8 cellular contexts compared by ENCODE assay signal in genomic region chrX:132615396-132616131, GRCh38.
DNase-seq lines count a peak whose midpoint lies in the region; ATAC-seq and TF ChIP-seq lines count a peak whose summit lies in the region.

No MANE protein-coding gene starts in this region.

- H3K4me1 ChIP-seq in foreskin keratinocyte, result no peaks in the 10 kb centered on the region

- H3K27ac ChIP-seq in foreskin keratinocyte, result no peak overlapping the region

- peak; percentile 57 for TF ChIP-seq CTCF in foreskin keratinocyte (conservative IDR thresholded peaks at IDR 0.05)

- no peaks in the 10 kb centered on the region for H3K27me3 ChIP-seq in foreskin keratinocyte

- peak; percentile 18 for DNase-seq in CMK (ENCODE audit: low read depth)
- peak; percentile 11 for DNase-seq in NCI-H345 (lab: John Stamatoyannopoulos, UW)
- DNase-seq in activated T-cell treated with anti-CD3 and anti-CD28 coated beads, Interleukin-2, amount 50 U/mL, for 1 hour, result peak; percentile 25
- DNase-seq in foreskin keratinocyte, result peak; percentile 49 to 74
- DNase-seq in stimulated activated CD4-positive, alpha-beta T cell treated with anti-CD3 and anti-CD28 coated beads, Interleukin-12 subunit alpha, Interleukin-12 subunit beta, amount 100 ng/mL, for 24 hours (ENCODE audit: low read depth in 2 of 2), result peak; percentile 5 to 11

- ATAC-seq in GM19395 (IDR thresholded peaks at IDR 0.05; ENCODE audit: unreplicated experiment), result peak; percentile 75
- peak; percentile 94 for ATAC-seq in foreskin keratinocyte
- ATAC-seq in GM21528 (IDR thresholded peaks at IDR 0.05; ENCODE audit: low FRiP score, unreplicated experiment), result no peak
- ATAC-seq in GM19455 (IDR thresholded peaks at IDR 0.05; ENCODE audit: unreplicated experiment), result no peak

Comparison
In these comparisons a context has a peak if more than half of its experiments do, and no peak if none do; other contexts are left out.
1. DNase-seq: peak in every context shown above with its lines; median percentile 62 in foreskin keratinocyte; 25 in activated T-cell treated with anti-CD3 and anti-CD28 coated beads, Interleukin-2, amount 50 U/mL, for 1 hour; 18 in CMK; 11 in NCI-H345; 8 in stimulated activated CD4-positive, alpha-beta T cell treated with anti-CD3 and anti-CD28 coated beads, Interleukin-12 subunit alpha, Interleukin-12 subunit beta, amount 100 ng/mL, for 24 hours.
2. ATAC-seq: peak in GM19395 (single experiment) and foreskin keratinocyte (single experiment); none in GM21528 (single experiment) and GM19455 (single experiment).